Comparison of ENCODE assay signal across 8 cellular contexts in the genomic region with DNA sequence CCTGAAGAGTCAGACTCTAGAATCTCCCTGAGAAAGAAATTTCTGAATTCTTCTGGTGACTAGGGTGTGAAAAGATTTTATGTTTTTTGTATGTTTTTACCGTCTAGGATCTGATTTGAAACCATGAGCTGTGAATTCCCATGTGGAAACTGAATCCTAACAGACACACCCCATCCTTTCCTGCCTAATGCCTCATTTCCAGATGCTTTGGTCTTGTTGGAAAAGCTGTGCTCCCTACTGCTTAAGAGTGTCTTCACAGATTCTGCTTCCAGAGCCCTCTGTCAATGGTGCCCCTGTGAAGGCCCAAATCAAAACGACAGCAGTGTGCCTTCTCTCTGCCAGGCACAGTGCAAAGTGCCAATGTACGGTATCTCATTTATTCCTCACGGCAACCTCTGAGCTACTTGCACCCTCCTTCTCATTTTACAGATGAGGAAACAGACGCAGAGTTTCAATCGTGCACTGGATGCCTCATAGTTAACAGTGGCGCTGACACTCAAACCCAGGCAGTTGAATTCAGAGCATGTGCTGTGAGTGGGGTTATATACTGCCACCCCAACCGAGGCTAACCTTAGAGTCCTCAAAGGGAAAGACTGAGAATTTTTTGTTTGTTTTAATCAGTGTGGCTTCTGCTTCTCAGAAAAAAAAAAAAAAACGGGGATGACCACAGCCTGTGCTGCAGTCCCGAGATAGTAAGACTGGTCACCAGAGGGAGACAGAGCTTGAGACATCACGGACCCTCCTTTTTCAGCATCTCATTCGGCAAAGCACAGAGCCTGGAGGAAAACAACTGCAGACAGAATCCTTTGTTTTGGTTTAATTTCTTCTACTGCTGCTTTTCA.
A peak's percentile ranks its signal among the peaks of the same experiment; 100 is the strongest.
DNase-seq lines count a peak whose midpoint lies in the region; TF ChIP-seq lines count a peak whose summit lies in the region.

No MANE protein-coding gene starts in this region.

- H3K4me3 ChIP-seq in GM12875 (ENCODE audit: low read depth, low read length) = no peak overlapping the region

- H3K4me3 Mint-ChIP-seq in brain = peak overlapping the region in 4 of 5 experiments; percentile 22 to 62 (median 38)

- no peaks in the 10 kb centered on the region for H3K36me3 Mint-ChIP-seq in brain

- peak overlapping the region in 4 of 5 experiments; percentile 48 to 77 (median 62) for H3K27ac Mint-ChIP-seq in brain

- TF ChIP-seq CTCF in GM12875 (IDR thresholded peaks at IDR 0.05; ENCODE audit: borderline replicate concordance, insufficient read depth, low read depth, low read length) = peak; percentile 39; the same call in 1 of the 2 replicates
- peak; percentile 75 to 81 for TF ChIP-seq CTCF in brain (conservative IDR thresholded peaks at IDR 0.05)

- H3K9me3 Mint-ChIP-seq in brain = no peaks in the 10 kb centered on the region

- H3K27me3 Mint-ChIP-seq in brain = no peaks in the 10 kb centered on the region

- DNase-seq in A172 (ENCODE audit: low spot score) (peak; percentile 63), NCI-H1105 (lab: John Stamatoyannopoulos, UW) (peak; percentile 9), kidney tubule cell (ENCODE audit: low spot score) (peak; percentile 22), ureter (ENCODE audit: low spot score) (peak; percentile 53), cerebellar nuclear complex (lab: John Stamatoyannopoulos, UW) (no peak)
- DNase-seq in activated CD4-positive, CD25-positive, alpha-beta regulatory T cell (lab: John Stamatoyannopoulos, UW) = no peak

- H3K4me1 Mint-ChIP-seq in brain = peaks cover 44% of the 10 kb centered on the region

Comparison
In these comparisons a context has a peak if more than half of its experiments do, and no peak if none do; other contexts are left out.
1. DNase-seq: peak in A172 (single experiment), NCI-H1105 (single experiment), kidney tubule cell (single experiment) and ureter (single experiment); none in cerebellar nuclear complex (0 of 2) and activated CD4-positive, CD25-positive, alpha-beta regulatory T cell (0 of 4).